ENCODE assay signal across 10 cellular contexts in the genomic region with DNA sequence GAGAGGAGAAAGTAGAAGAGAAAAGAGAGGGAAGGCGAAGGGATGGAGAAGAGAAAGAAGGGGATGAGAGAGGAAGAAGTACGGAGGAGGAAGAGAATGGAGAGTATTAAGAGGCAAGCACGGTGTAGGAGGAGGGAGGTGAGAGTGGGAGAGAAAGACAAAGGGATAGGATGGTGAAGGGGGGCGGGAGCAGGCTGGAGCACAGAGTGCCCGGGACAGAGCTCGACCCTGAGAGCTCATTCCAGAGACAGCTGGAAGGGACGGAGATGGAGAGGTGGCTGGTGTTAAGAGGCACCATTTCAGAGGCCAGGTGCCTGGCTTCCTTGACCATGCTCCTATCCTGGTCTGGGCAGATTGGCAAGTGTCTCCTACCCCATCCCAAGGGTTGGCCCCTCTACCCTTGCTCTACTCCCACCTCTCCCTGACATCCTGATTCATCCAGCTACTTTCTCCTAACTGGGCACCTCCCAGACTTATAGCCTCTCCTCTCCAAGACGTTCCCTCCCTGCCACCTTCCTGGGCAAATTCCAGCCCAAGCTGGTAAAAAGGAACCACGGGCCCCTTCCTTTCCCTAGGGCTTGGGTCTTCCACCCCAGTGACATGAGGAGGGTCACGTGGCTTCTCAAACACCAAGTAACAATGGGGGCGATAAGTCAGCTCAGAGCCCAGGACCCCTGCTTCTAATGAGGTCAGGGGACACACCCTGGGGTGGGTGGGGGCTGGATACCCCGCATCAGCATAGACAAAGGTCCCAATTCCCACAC. TPM values are rescaled to one million over a fixed set of nuclear protein-coding genes. Genes with fewer than 3 reads are reported as not detected.
DNase-seq lines count a peak whose midpoint lies in the region; ATAC-seq and TF ChIP-seq lines count a peak whose summit lies in the region.
"Had no signal": no experiment of that assay in that cellular context is flagged by ENCODE, and none has a peak within 500 bp of the region (broad histone marks: within the 10 kb centered on the region; RNA-seq: fewer than 3 reads in every experiment).

No MANE protein-coding gene starts in this region.

- H3K4me1 ChIP-seq in mesodermal cell (ENCODE audit: control insufficient read depth, insufficient read depth, low read length, poor library complexity, severe bottlenecking) = peaks cover 14% of the 10 kb centered on the region

- DNase-seq in stimulated activated naive CD8-positive, alpha-beta T cell treated with anti-CD3 and anti-CD28 coated beads, Interleukin-15, Interleukin-2, amounts not matched to agents 100 U/mL and 50 U/mL, for 24 hours = no peak
- no peak for DNase-seq in left colon
- no peak for DNase-seq in DMS153 treated with DMSO at 0.1 percent for 48 hours (lab: John Stamatoyannopoulos, UW; ENCODE audit: unreplicated experiment)

- intact Hi-C loops in left colon (cut with DNase I, micrococcal nuclease) = no loop called here

- no peak overlapping the region for H3K27ac Mint-ChIP-seq in stimulated activated naive CD8-positive, alpha-beta T cell treated with anti-CD3 and anti-CD28 coated beads, Interleukin-15, Interleukin-2, amounts not matched to agents 100 ng/mL and 50 ng/mL, for 24 hours
- H3K27ac Mint-ChIP-seq in brain = peak overlapping the region; percentile 78 to 97 (median 87)

- 29 to 46% methylated on average over 7 to 10 of the region's 12 CpGs for WGBS in mesodermal cell (ENCODE audit: insufficient coverage in 2 of 2), 2 experiments

- TF ChIP-seq CTCF in brain (conservative IDR thresholded peaks at IDR 0.05) = no peak

- TF ChIP-seq POLR2A in GM18505 (IDR thresholded peaks at IDR 0.05; ENCODE audit: borderline replicate concordance, extremely low read depth, insufficient read depth, insufficient read length) = no peak

- no peak for ATAC-seq in stimulated activated naive CD8-positive, alpha-beta T cell treated with anti-CD3 and anti-CD28 coated beads, Interleukin-15, Interleukin-2, amounts not matched to agents 100 U/mL and 50 U/mL, for 24 hours
- no peak for ATAC-seq in GM18505 (IDR thresholded peaks at IDR 0.05; ENCODE audit: unreplicated experiment)
- ATAC-seq in GM21825 (IDR thresholded peaks at IDR 0.05; ENCODE audit: unreplicated experiment) = no peak
- ATAC-seq in left colon = no peak

- H3K36me3 Mint-ChIP-seq in stimulated activated naive CD8-positive, alpha-beta T cell treated with anti-CD3 and anti-CD28 coated beads, Interleukin-15, Interleukin-2, amounts not matched to agents 100 ng/mL and 50 ng/mL, for 24 hours (ENCODE audit: low read depth) = peaks cover 21% of the 10 kb centered on the region
- H3K36me3 Mint-ChIP-seq in brain = peaks cover 22% of the 10 kb centered on the region

- H3K9me3 ChIP-seq in mesodermal cell (ENCODE audit: control insufficient read depth, low read length) = no peaks in the 10 kb centered on the region

- peaks cover 38% of the 10 kb centered on the region for H3K36me3 ChIP-seq in mesodermal cell (ENCODE audit: control insufficient read depth, insufficient read depth, low read length)

- no peaks in the 10 kb centered on the region for H3K27me3 Mint-ChIP-seq in stimulated activated naive CD8-positive, alpha-beta T cell treated with anti-CD3 and anti-CD28 coated beads, Interleukin-15, Interleukin-2, amounts not matched to agents 100 ng/mL and 50 ng/mL, for 24 hours
- H3K27me3 Mint-ChIP-seq in brain = peaks cover 4% of the 10 kb centered on the region

- H3K4me1 Mint-ChIP-seq in stimulated activated naive CD8-positive, alpha-beta T cell treated with anti-CD3 and anti-CD28 coated beads, Interleukin-15, Interleukin-2, amounts not matched to agents 100 ng/mL and 50 ng/mL, for 24 hours (ENCODE audit: low read depth) = peaks cover 31% of the 10 kb centered on the region
- peaks cover 42% of the 10 kb centered on the region for H3K4me1 Mint-ChIP-seq in brain

- H3K4me3 ChIP-seq in mesodermal cell (ENCODE audit: extremely low read depth, insufficient read depth, low read length, poor library complexity, severe bottlenecking) = peak overlapping the region; percentile 84

- peak overlapping the region; percentile 88 for H3K4me3 Mint-ChIP-seq in stimulated activated naive CD8-positive, alpha-beta T cell treated with anti-CD3 and anti-CD28 coated beads, Interleukin-15, Interleukin-2, amounts not matched to agents 100 ng/mL and 50 ng/mL, for 24 hours
- peak overlapping the region; percentile 90 to 98 (median 93) for H3K4me3 Mint-ChIP-seq in brain

- no peaks in the 10 kb centered on the region for H3K9me3 Mint-ChIP-seq in stimulated activated naive CD8-positive, alpha-beta T cell treated with anti-CD3 and anti-CD28 coated beads, Interleukin-15, Interleukin-2, amounts not matched to agents 100 ng/mL and 50 ng/mL, for 24 hours
- peaks cover 0 to 9% (median 3%) of the 10 kb centered on the region in 5 experiments for H3K9me3 Mint-ChIP-seq in brain

- H3K27ac ChIP-seq in mesodermal cell (ENCODE audit: low read depth, low read length, severe bottlenecking) = no peak overlapping the region

RNA-seq across cellular contexts. Expression of gene CLCN2, which starts 1.2 kb away (rescaled TPM):
- 2.6 TPM for polyA plus RNA-seq in brain (ENCODE audit: insufficient read depth, low read depth, low replicate concordance)
- 11.0 TPM for polyA plus RNA-seq in mesodermal cell (2013, experiment 1 of 2)
- polyA plus RNA-seq in mesodermal cell (2013, experiment 2 of 2) = 9.4 TPM
- 10 to 100 TPM; 73.2 to 89.9 TPM for total RNA-seq in left colon

RNA-seq across cellular contexts. Expression of gene POLR2H, which starts 1.3 kb away (rescaled TPM):
- 90.7 TPM for polyA plus RNA-seq in brain (ENCODE audit: insufficient read depth, low read depth, low replicate concordance)
- 88.7 TPM for polyA plus RNA-seq in mesodermal cell (2013, experiment 1 of 2)
- 93.5 TPM for polyA plus RNA-seq in mesodermal cell (2013, experiment 2 of 2)
- total RNA-seq in left colon = 10 to 100 TPM; 96.7 to 96.8 TPM

RNA-seq across cellular contexts. Expression of gene THPO, which starts 17.8 kb away (rescaled TPM):
- polyA plus RNA-seq in brain (ENCODE audit: insufficient read depth, low read depth, low replicate concordance) = 0.22 TPM
- polyA plus RNA-seq in mesodermal cell (2013, experiment 1 of 2) = 1.5 TPM
- polyA plus RNA-seq in mesodermal cell (2013, experiment 2 of 2) = 1.1 TPM
- total RNA-seq in left colon = not detected
- total RNA-seq: Daoy, myocyte had no signal

RNA-seq across cellular contexts. Expression of gene CHRD, which starts 19.6 kb away (rescaled TPM):
- 3.9 TPM for polyA plus RNA-seq in brain (ENCODE audit: insufficient read depth, low read depth, low replicate concordance)
- 21.5 TPM for polyA plus RNA-seq in mesodermal cell (2013, experiment 1 of 2)
- polyA plus RNA-seq in mesodermal cell (2013, experiment 2 of 2) = 14.2 TPM
- total RNA-seq in left colon = 1 to 10 TPM; 2.1 to 2.6 TPM

RNA-seq across cellular contexts. Expression of gene FAM131A, which starts 22.9 kb away (rescaled TPM):
- 71.5 TPM for polyA plus RNA-seq in brain (ENCODE audit: insufficient read depth, low read depth, low replicate concordance)
- polyA plus RNA-seq in mesodermal cell (2013, experiment 1 of 2) = 19.5 TPM
- polyA plus RNA-seq in mesodermal cell (2013, experiment 2 of 2) = 16.5 TPM
- 10 to 100 TPM; 16.2 to 20.9 TPM for total RNA-seq in left colon
